Comparison of ENCODE assay signal across 3 cellular contexts in genomic region chr17:37118738-37119137, GRCh38.
A peak's percentile ranks its signal among the peaks of the same experiment; 100 is the strongest.
TF ChIP-seq lines count a peak whose summit lies in the region.

No MANE protein-coding gene starts in this region.

TF ChIP-seq in liver, 16 proteins besides CTCF, POLR2A, EP300 and RAD21 (continued from another document):
- TF ChIP-seq REST (IDR thresholded peaks at IDR 0.05) = no peak
- TF ChIP-seq NR2F2 (IDR thresholded peaks at IDR 0.05) = peak; percentile 82
- TF ChIP-seq MAX (IDR thresholded peaks at IDR 0.05) = no peak
- TF ChIP-seq ZBTB33 (IDR thresholded peaks at IDR 0.05) = no peak
- TF ChIP-seq HNF4A (conservative IDR thresholded peaks at IDR 0.05) = peak; percentile 23 to 54
- TF ChIP-seq FOXA1 (IDR thresholded peaks at IDR 0.05) = no peak
- no peak for TF ChIP-seq YY1 (IDR thresholded peaks at IDR 0.05)
- peak; percentile 58 for TF ChIP-seq SP1 (IDR thresholded peaks at IDR 0.05)
- peak in 1 of 2 donors; percentile 32 for TF ChIP-seq EGR1 (IDR thresholded peaks at IDR 0.05; ENCODE audit: low read depth in 2 of 2)
- no peak for TF ChIP-seq TAF1 (conservative IDR thresholded peaks at IDR 0.05)
- no peak for TF ChIP-seq ATF3 (IDR thresholded peaks at IDR 0.05)
- TF ChIP-seq FOXA2 (IDR thresholded peaks at IDR 0.05) = no peak
- TF ChIP-seq JUND (IDR thresholded peaks at IDR 0.05) = no peak
- no peak for TF ChIP-seq HNF4G (IDR thresholded peaks at IDR 0.05)
- TF ChIP-seq GABPA (IDR thresholded peaks at IDR 0.05 in 1 of 2, conservative IDR thresholded peaks at IDR 0.05 in 1 of 2) = no peak

TF ChIP-seq in HepG2, 621 proteins besides CTCF, POLR2A, EP300 and RAD21:
- TF ChIP-seq KIAA2018 (CRISPR knock-in tag; IDR thresholded peaks at IDR 0.05; ENCODE audit: borderline replicate concordance) = no peak
- TF ChIP-seq SNAPC4 (CRISPR knock-in tag; IDR thresholded peaks at IDR 0.05) = no peak
- no peak for TF ChIP-seq SMARCC2 (IDR thresholded peaks at IDR 0.05)
- no peak for TF ChIP-seq SIX1 (CRISPR knock-in tag; IDR thresholded peaks at IDR 0.05; ENCODE audit: borderline replicate concordance)
- TF ChIP-seq ISL2 (CRISPR knock-in tag; IDR thresholded peaks at IDR 0.05) = no peak
- no peak for TF ChIP-seq SNRNP70 (IDR thresholded peaks at IDR 0.05; ENCODE audit: low read depth, low read length)
- TF ChIP-seq NFKBIZ (CRISPR knock-in tag; IDR thresholded peaks at IDR 0.05) = no peak
- no peak for TF ChIP-seq MAX (IDR thresholded peaks at IDR 0.05)
- no peak for TF ChIP-seq ZNF720 (CRISPR knock-in tag; IDR thresholded peaks at IDR 0.05)

TF ChIP-seq in WTC11, 78 proteins besides CTCF, POLR2A, EP300 and RAD21 (continued from another document):
- TF ChIP-seq AR (CRISPR knock-in tag; IDR thresholded peaks at IDR 0.05) = no peak
- no peak for TF ChIP-seq IRF2 (CRISPR knock-in tag; IDR thresholded peaks at IDR 0.05; ENCODE audit: borderline replicate concordance, low read depth)
